In the genomic region with DNA sequence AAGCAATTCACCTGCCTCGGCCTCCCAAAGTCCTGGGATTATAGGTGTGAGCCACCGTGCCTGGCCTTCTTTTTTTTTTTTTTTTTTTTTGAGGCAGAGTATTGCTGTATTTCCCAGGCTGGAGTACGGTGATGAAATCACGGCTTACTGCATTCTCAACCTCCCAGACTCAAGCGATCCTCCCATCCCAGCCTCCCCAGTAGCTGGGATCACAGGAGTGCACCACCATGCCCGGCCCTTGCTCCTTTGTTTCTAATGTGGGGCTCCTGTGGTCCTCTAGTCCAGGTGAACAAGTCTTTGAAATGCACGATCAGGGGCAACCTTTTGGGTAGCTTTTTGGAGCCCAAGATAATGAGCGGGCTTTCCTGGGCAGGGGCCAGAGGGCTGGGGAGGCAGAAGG, we compare ENCODE assay signal across 26 cellular contexts. TPM values are rescaled to one million over a fixed set of nuclear protein-coding genes. Genes with fewer than 3 reads are reported as not detected.
DNase-seq lines count a peak whose midpoint lies in the region; ATAC-seq, FAIRE-seq and TF ChIP-seq lines count a peak whose summit lies in the region.
"Had no signal": no experiment of that assay in that cellular context is flagged by ENCODE, and none has a peak within 500 bp of the region (broad histone marks: within the 10 kb centered on the region; RNA-seq: fewer than 3 reads in every experiment).

No MANE protein-coding gene starts in this region.

- POLR2A ChIA-PET in HepG2 (lab: Yijun Ruan, JAX): no interaction called here
- POLR2A ChIA-PET in naive thymus-derived CD8-positive, alpha-beta T cell (lab: Charles Lee): interaction anchor here (0.8 kb wide), 1 partner anchor 21 kb away, joined by 5 read pairs; no protein-coding TSS in a partner anchor

- DNase-seq in HepG2 (ENCODE audit: low spot score): no peak
- no peak for DNase-seq in right lobe of liver
- no peak for DNase-seq in T-helper 17 cell
- no peak for DNase-seq in naive thymus-derived CD8-positive, alpha-beta T cell
- DNase-seq in stimulated activated CD4-positive, alpha-beta T cell treated with anti-CD3 and anti-CD28 coated beads, Interleukin-1b, Interleukin-23, amount 100 ng/mL, for 48 hours: no peak
- DNase-seq in effector CD4-positive, alpha-beta T cell: no peak
- DNase-seq in esophagus muscularis mucosa (ENCODE audit: extremely low spot score): no peak
- DNase-seq: ACHN; activated CD4-positive, alpha-beta T cell treated with anti-CD3 and anti-CD28 coated beads for 36 hours; activated naive CD4-positive, alpha-beta T cell treated with anti-CD3 and anti-CD28 coated beads for 36 hours; anterior cingulate cortex; colonic mucosa; EL; gastrocnemius medialis; hippocampal formation; KG1; mesenchymal stem cell; NCI-H1417 treated with DMSO at 0.1 percent for 48 hours; NCI-H2081; NCI-H226; stimulated activated CD8-positive, alpha-beta memory T cell treated with anti-CD3 and anti-CD28 coated beads, Interleukin-4, amount 100 ng/mL, for 48 hours; transverse colon had no signal

- WGBS in HepG2 (ENCODE audit: low lambda C conversion rate): 91% methylated on average over 8 of the region's 8 CpGs
- whole genome bisulfite sequencing in right lobe of liver (ENCODE audit: insufficient coverage, low coverage, low lambda C conversion rate, missing lambda C conversion rate): 82% methylated on average over 5 of the region's 8 CpGs
- 90% methylated on average over 7 of the region's 8 CpGs for whole genome bisulfite sequencing in esophagus muscularis mucosa

- H3K36me3 ChIP-seq in HepG2 (replicated peaks in 1 of 2; ENCODE audit: control insufficient read depth in 1 of 2, insufficient read depth in 2 of 2, low read length in 2 of 2) (peaks cover 12 to 46% of the 10 kb centered on the region in 2 experiments; a peak in 4 of 5 replicates), right lobe of liver (no peaks in the 10 kb centered on the region), esophagus muscularis mucosa (no peaks in the 10 kb centered on the region)
- H3K36me3 ChIP-seq: colonic mucosa, gastrocnemius medialis had no signal

- peak overlapping the region; percentile 92 for H3K27ac Mint-ChIP-seq in T-helper 17 cell
- peak overlapping the region in 8 of 10 donors; percentile 24 to 96 (median 92) for H3K27ac Mint-ChIP-seq in naive thymus-derived CD8-positive, alpha-beta T cell
- H3K27ac Mint-ChIP-seq: activated naive CD4-positive, alpha-beta T cell treated with anti-CD3 and anti-CD28 coated beads for 36 hours had no signal

- H3K27me3 ChIP-seq in HepG2 (ENCODE audit: control insufficient read depth in 1 of 2, insufficient read depth in 2 of 2, low read length in 2 of 2): no peaks in the 10 kb centered on the region
- H3K27me3 ChIP-seq in right lobe of liver: no peaks in the 10 kb centered on the region
- no peaks in the 10 kb centered on the region for H3K27me3 ChIP-seq in esophagus muscularis mucosa
- H3K27me3 ChIP-seq: colonic mucosa, gastrocnemius medialis, transverse colon had no signal

- TF ChIP-seq EP300 in HepG2 (IDR thresholded peaks at IDR 0.05; ENCODE audit: low read depth in 2 of 2, low read length in 2 of 2): no peak
- TF ChIP-seq EP300 in HepG2 (CRISPR knock-in tag; IDR thresholded peaks at IDR 0.05; ENCODE audit: borderline replicate concordance): no peak
- no peak for TF ChIP-seq EP300 in esophagus muscularis mucosa (IDR thresholded peaks at IDR 0.05)

- TF ChIP-seq CTCF in HepG2 (CRISPR knock-in tag; IDR thresholded peaks at IDR 0.05): no peak
- no peak for TF ChIP-seq CTCF in right lobe of liver (IDR thresholded peaks at IDR 0.05)
- no peak for TF ChIP-seq CTCF in esophagus muscularis mucosa (IDR thresholded peaks at IDR 0.05)

- CTCF ChIA-PET in HepG2 (lab: Yijun Ruan, JAX; ENCODE audit: low intra/inter-chr PET ratio, low total read pairs): no interaction called here

- no peak for TF ChIP-seq RAD21 in HepG2 (CRISPR knock-in tag; IDR thresholded peaks at IDR 0.05)

- H3K9ac ChIP-seq in HepG2 (ENCODE audit: insufficient read depth, low read depth, low read length): no peak overlapping the region

- no peaks in the 10 kb centered on the region for H3K9me3 ChIP-seq in HepG2 (ENCODE audit: low read length)
- no peaks in the 10 kb centered on the region for H3K9me3 ChIP-seq in right lobe of liver
- H3K9me3 ChIP-seq in T-helper 17 cell (ENCODE audit: control insufficient read depth, low read length, poor library complexity, severe bottlenecking): no peaks in the 10 kb centered on the region
- no peaks in the 10 kb centered on the region for H3K9me3 ChIP-seq in esophagus muscularis mucosa
- H3K9me3 ChIP-seq: colonic mucosa, gastrocnemius medialis, transverse colon had no signal

- TF ChIP-seq POLR2A in HepG2 (IDR thresholded peaks at IDR 0.05; ENCODE audit: insufficient read depth in 1 of 2, low read depth in 2 of 2, low read length in 2 of 2): no peak
- no peak for TF ChIP-seq POLR2A in right lobe of liver (IDR thresholded peaks at IDR 0.05)
- no peak for TF ChIP-seq POLR2A in esophagus muscularis mucosa (IDR thresholded peaks at IDR 0.05; ENCODE audit: low read depth)

- in situ Hi-C loops in HepG2 (cut with HindIII; ENCODE audit: extremely low pct_ligation_motif_present, low pct_unique_long_range_greater_than_20kb): no loop called here

- no peak overlapping the region for H2AFZ ChIP-seq in HepG2 (ENCODE audit: low read length)

- ATAC-seq in HepG2 (no peak), right lobe of liver (no peak), T-helper 17 cell (no peak), GM19324 (IDR thresholded peaks at IDR 0.05; ENCODE audit: low FRiP score, unreplicated experiment) (no peak)
- ATAC-seq in naive thymus-derived CD8-positive, alpha-beta T cell: no peak
- ATAC-seq: activated CD4-positive, alpha-beta T cell treated with anti-CD3 and anti-CD28 coated beads for 36 hours; gastrocnemius medialis; GM12878; HCT116; left lobe of liver had no signal

- peaks cover 92% of the 10 kb centered on the region for H3K4me1 ChIP-seq in HepG2 (ENCODE audit: insufficient read depth, low read length)
- H3K4me1 ChIP-seq in right lobe of liver: peaks cover 0 to 36% (median 6%) of the 10 kb centered on the region in 4 donors
- H3K4me1 ChIP-seq in esophagus muscularis mucosa: peaks cover 7 to 65% (median 45%) of the 10 kb centered on the region in 4 donors
- H3K4me1 ChIP-seq: colonic mucosa, gastrocnemius medialis had no signal

- no peaks in the 10 kb centered on the region for H3K9me3 Mint-ChIP-seq in naive thymus-derived CD8-positive, alpha-beta T cell
- H3K9me3 Mint-ChIP-seq: activated naive CD4-positive, alpha-beta T cell treated with anti-CD3 and anti-CD28 coated beads for 36 hours had no signal

- no peak overlapping the region for H3K4me3 Mint-ChIP-seq in T-helper 17 cell
- H3K4me3 Mint-ChIP-seq in naive thymus-derived CD8-positive, alpha-beta T cell: peak overlapping the region in 2 of 10 donors; percentile 8 to 12
- H3K4me3 Mint-ChIP-seq: activated CD4-positive, alpha-beta T cell treated with anti-CD3 and anti-CD28 coated beads for 36 hours; activated naive CD4-positive, alpha-beta T cell treated with anti-CD3 and anti-CD28 coated beads for 36 hours had no signal

- H3K79me2 ChIP-seq in HepG2 (ENCODE audit: insufficient read depth, low read length): peaks cover 99% of the 10 kb centered on the region

- no peak overlapping the region for H3K27ac ChIP-seq in HepG2 (ENCODE audit: extremely low read length, insufficient read depth, low read length)
- H3K27ac ChIP-seq in right lobe of liver: no peak overlapping the region
- no peak overlapping the region for H3K27ac ChIP-seq in esophagus muscularis mucosa (replicated peaks in 1 of 4)
- H3K27ac ChIP-seq: colonic mucosa, gastrocnemius medialis had no signal

- no peak overlapping the region for H3K4me2 ChIP-seq in HepG2 (ENCODE audit: low read depth, low read length)

- BruUV-seq in HepG2 (replicated peaks; lab: Mats Ljungman, UMichigan): no TSS peak

- peaks cover 61% of the 10 kb centered on the region for H3K4me1 Mint-ChIP-seq in T-helper 17 cell
- peaks cover 47 to 89% (median 74%) of the 10 kb centered on the region in 4 donors for H3K4me1 Mint-ChIP-seq in naive thymus-derived CD8-positive, alpha-beta T cell

- intact Hi-C loops in HepG2 (cut with micrococcal nuclease; ENCODE audit: unreplicated experiment): no loop called here
- intact Hi-C loops in right lobe of liver (cut with DNase I): no loop called here
- intact Hi-C loops in esophagus muscularis mucosa (cut with DNase I): no loop called here

- H4K20me1 ChIP-seq in HepG2 (ENCODE audit: insufficient read depth, low read length): peaks cover 99% of the 10 kb centered on the region

- H3K4me3 ChIP-seq in HepG2 (replicated peaks in 1 of 3; ENCODE audit: insufficient read depth in 1 of 3, low read depth in 2 of 3, low read length in 3 of 3): no peak overlapping the region
- no peak overlapping the region for H3K4me3 ChIP-seq in right lobe of liver
- no peak overlapping the region for H3K4me3 ChIP-seq in esophagus muscularis mucosa
- H3K4me3 ChIP-seq: colonic mucosa, gastrocnemius medialis, GM12878, transverse colon had no signal

- no peaks in the 10 kb centered on the region for H3K36me3 Mint-ChIP-seq in T-helper 17 cell (ENCODE audit: low read depth)
- H3K36me3 Mint-ChIP-seq in naive thymus-derived CD8-positive, alpha-beta T cell: peaks cover 0 to 8% (median 4%) of the 10 kb centered on the region in 3 donors

- no peak for FAIRE-seq in HepG2 (lab: Jason Lieb, UNC)
- FAIRE-seq: GM12878 had no signal

- no peaks in the 10 kb centered on the region for H3K27me3 Mint-ChIP-seq in T-helper 17 cell
- H3K27me3 Mint-ChIP-seq in naive thymus-derived CD8-positive, alpha-beta T cell: no peaks in the 10 kb centered on the region
- H3K27me3 Mint-ChIP-seq: activated CD4-positive, alpha-beta T cell treated with anti-CD3 and anti-CD28 coated beads for 36 hours had no signal

RNA-seq across cellular contexts. Expression of a gene that starts 23.2 kb away (rescaled TPM):
- total RNA-seq in HepG2 (2016; rRNA removed; fragmentation: Illumina TruSeq; extraction: Trizol): 10.9 and 21.7 TPM in 2 replicates
- 3.5 and 4.6 TPM in 2 replicates for total RNA-seq in HepG2 (2016; cell fraction: cytosol; rRNA removed; fragmentation: Illumina TruSeq; extraction: Trizol; ENCODE audit: low read depth)
- 11.5 and 15.7 TPM in 2 replicates for total RNA-seq in HepG2 (2016; cell fraction: insoluble cytoplasmic fraction; rRNA removed; fragmentation: Illumina TruSeq; extraction: Trizol)
- total RNA-seq in HepG2 (2016; cell fraction: membrane; rRNA removed; fragmentation: Illumina TruSeq; extraction: Trizol): 13.0 and 15.9 TPM in 2 replicates
- total RNA-seq in HepG2 (2016; cell fraction: nucleus; rRNA removed; fragmentation: Illumina TruSeq; extraction: Trizol): 23.3 and 29.3 TPM in 2 replicates
- 18.1 and 22.0 TPM in 2 replicates for polyA plus RNA-seq in HepG2 (2011; rRNA removed)
- 17.3 and 20.7 TPM in 2 replicates for polyA plus RNA-seq in HepG2 (2011; cell fraction: cytosol; rRNA removed)
- 77.4 and 83.2 TPM in 2 replicates for polyA plus RNA-seq in HepG2 (2011; cell fraction: nucleus; rRNA removed)
- polyA plus RNA-seq in HepG2 (2012): 74.4 and 83.5 TPM in 2 replicates
- 3.4 and 3.8 TPM in 2 replicates for polyA plus RNA-seq in HepG2 (2016; cell fraction: cytosol; fragmentation: Illumina TruSeq; extraction: Trizol; ENCODE audit: low read depth)
- 29.7 and 48.6 TPM in 2 replicates for polyA plus RNA-seq in HepG2 (2016; cell fraction: insoluble cytoplasmic fraction; fragmentation: Illumina TruSeq; extraction: Trizol; ENCODE audit: low read depth)
- polyA plus RNA-seq in HepG2 (2016; cell fraction: membrane; fragmentation: Illumina TruSeq; extraction: Trizol; ENCODE audit: low read depth): 14.8 and 16.9 TPM in 2 replicates
- polyA plus RNA-seq in HepG2 (2016; cell fraction: nucleus; fragmentation: Illumina TruSeq; extraction: Trizol; ENCODE audit: insufficient read depth, low read depth): 51.1 and 51.2 TPM in 2 replicates
- polyA minus RNA-seq in HepG2 (2011; rRNA and poly(A)+ RNA removed; ENCODE audit: low replicate concordance): 16.6 and 71.5 TPM in 2 replicates
- polyA minus RNA-seq in HepG2 (2011; cell fraction: cytosol; rRNA and poly(A)+ RNA removed): 60.8 and 68.8 TPM in 2 replicates
- polyA minus RNA-seq in HepG2 (2011; cell fraction: nucleus; rRNA and poly(A)+ RNA removed): 61.9 and 63.1 TPM in 2 replicates
- 10 to 100 TPM; 12.2 to 23.0 (median 16.5) TPM for total RNA-seq in right lobe of liver
- total RNA-seq in T-helper 17 cell: 10 to 100 TPM; 42.7 to 94.5 TPM
- total RNA-seq in naive thymus-derived CD8-positive, alpha-beta T cell: 10 to 100 TPM; 38.8 to 41.5 TPM
- polyA plus RNA-seq in naive thymus-derived CD8-positive, alpha-beta T cell: 1 to 10 TPM in 1 of 3 donors, under 1 TPM in 2; 0.31 to 1.3 (median 0.65) TPM
- 10 to 100 TPM; 14.5 to 24.6 (median 21.0) TPM for total RNA-seq in esophagus muscularis mucosa
